ENCODE assay signal across 24 cellular contexts in the genomic region with DNA sequence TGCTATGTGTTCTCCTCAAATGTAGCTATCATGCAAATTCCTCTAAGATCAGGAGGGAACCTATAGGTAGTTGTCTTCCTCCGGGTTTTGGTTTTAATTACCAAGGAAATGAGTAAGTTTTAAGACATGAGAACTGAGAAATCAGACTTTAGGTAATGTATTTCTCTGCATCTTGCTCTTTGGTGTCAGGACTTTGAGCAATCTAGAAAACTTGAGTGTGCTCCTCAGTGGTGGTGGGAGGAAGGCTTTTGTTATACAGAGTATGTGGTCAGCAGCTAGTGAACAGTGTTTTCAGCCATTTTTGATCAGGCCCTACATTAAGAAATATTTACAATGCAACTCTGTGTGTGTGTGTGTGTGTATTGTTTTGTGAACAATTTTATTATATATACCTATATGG.
"Had no signal": no experiment of that assay in that cellular context is flagged by ENCODE, and none has a peak within 500 bp of the region (broad histone marks: within the 10 kb centered on the region; RNA-seq: fewer than 3 reads in every experiment).

No MANE protein-coding gene starts in this region.

- H3K36me3 Mint-ChIP-seq: stimulated activated effector memory CD8-positive, alpha-beta T cell treated with anti-CD3 and anti-CD28 coated beads, Interleukin-12 subunit alpha, Interleukin-12 subunit beta, amount 100 ng/mL, for 72 hours; stimulated activated memory B cell treated with anti-CD40 and anti-IgM and Interleukin-4, amounts not matched to agents 10 μg/mL and 1 μg/mL and 100 μg/mL, for 72 hours; stimulated activated naive B cell treated with anti-CD40 and anti-IgM and Interleukin-4, amounts not matched to agents 10 μg/mL and 1 μg/mL and 100 μg/mL, for 72 hours; type B pancreatic cell had no signal

- H3K4me3 Mint-ChIP-seq: stimulated activated effector memory CD8-positive, alpha-beta T cell treated with anti-CD3 and anti-CD28 coated beads, Interleukin-12 subunit alpha, Interleukin-12 subunit beta, amount 100 ng/mL, for 72 hours; stimulated activated memory B cell treated with anti-CD40 and anti-IgM and Interleukin-4, amounts not matched to agents 10 μg/mL and 1 μg/mL and 100 μg/mL, for 72 hours; stimulated activated naive B cell treated with anti-CD40 and anti-IgM and Interleukin-4, amounts not matched to agents 10 μg/mL and 1 μg/mL and 100 μg/mL, for 72 hours; stimulated activated naive CD8-positive, alpha-beta T cell treated with anti-CD3 and anti-CD28 coated beads, Interleukin-15, Interleukin-2, amounts not matched to agents 100 ng/mL and 50 ng/mL, for 24 hours; type B pancreatic cell had no signal

- H3K27me3 Mint-ChIP-seq: stimulated activated memory B cell treated with anti-CD40 and anti-IgM and Interleukin-4, amounts not matched to agents 10 μg/mL and 1 μg/mL and 100 μg/mL, for 72 hours; stimulated activated naive B cell treated with anti-CD40 and anti-IgM and Interleukin-4, amounts not matched to agents 10 μg/mL and 1 μg/mL and 100 μg/mL, for 72 hours; stimulated activated naive CD8-positive, alpha-beta T cell treated with anti-CD3 and anti-CD28 coated beads, Interleukin-15, Interleukin-2, amounts not matched to agents 100 ng/mL and 50 ng/mL, for 24 hours; type B pancreatic cell had no signal

- FAIRE-seq: urothelium cell line had no signal

- H3K27ac Mint-ChIP-seq: stimulated activated effector memory CD8-positive, alpha-beta T cell treated with anti-CD3 and anti-CD28 coated beads, Interleukin-12 subunit alpha, Interleukin-12 subunit beta, amount 100 ng/mL, for 72 hours; stimulated activated memory B cell treated with anti-CD40 and anti-IgM and Interleukin-4, amounts not matched to agents 10 μg/mL and 1 μg/mL and 100 μg/mL, for 72 hours; stimulated activated naive B cell treated with anti-CD40 and anti-IgM and Interleukin-4, amounts not matched to agents 10 μg/mL and 1 μg/mL and 100 μg/mL, for 72 hours; stimulated activated naive CD8-positive, alpha-beta T cell treated with anti-CD3 and anti-CD28 coated beads, Interleukin-15, Interleukin-2, amounts not matched to agents 100 ng/mL and 50 ng/mL, for 24 hours; type B pancreatic cell had no signal

- H3K9me3 Mint-ChIP-seq: stimulated activated effector memory CD8-positive, alpha-beta T cell treated with anti-CD3 and anti-CD28 coated beads, Interleukin-12 subunit alpha, Interleukin-12 subunit beta, amount 100 ng/mL, for 72 hours; stimulated activated memory B cell treated with anti-CD40 and anti-IgM and Interleukin-4, amounts not matched to agents 10 μg/mL and 1 μg/mL and 100 μg/mL, for 72 hours; stimulated activated naive B cell treated with anti-CD40 and anti-IgM and Interleukin-4, amounts not matched to agents 10 μg/mL and 1 μg/mL and 100 μg/mL, for 72 hours; stimulated activated naive CD8-positive, alpha-beta T cell treated with anti-CD3 and anti-CD28 coated beads, Interleukin-15, Interleukin-2, amounts not matched to agents 100 ng/mL and 50 ng/mL, for 24 hours; type B pancreatic cell had no signal

- DNase-seq: stimulated activated CD4-positive, alpha-beta T cell treated with anti-CD3 and anti-CD28 coated beads, Interleukin-2, amount 100 ng/mL, for 24 hours; stimulated activated CD4-positive, alpha-beta T cell treated with anti-CD3 and anti-CD28 coated beads, Interleukin-2, amount 100 ng/mL, for 48 hours; stimulated activated CD4-positive, alpha-beta T cell treated with anti-CD3 and anti-CD28 coated beads, Interleukin-4, amount 100 ng/mL, for 1 hour; stimulated activated CD4-positive, alpha-beta T cell treated with anti-CD3 and anti-CD28 coated beads, Interleukin-4, amount 100 ng/mL, for 24 hours; stimulated activated CD4-positive, alpha-beta T cell treated with anti-CD3 and anti-CD28 coated beads, Interleukin-4, amount 100 ng/mL, for 4 hours; stimulated activated CD8-positive, alpha-beta memory T cell treated with anti-CD3 and anti-CD28 coated beads, Interleukin-4, amount 100 ng/mL, for 48 hours; stimulated activated naive B cell treated with anti-CD40 and anti-IgM and Interleukin-4, amounts not matched to agents 10 μg/mL and 1 μg/mL and 100 μg/mL, for 72 hours; stimulated activated naive CD4-positive, alpha-beta T cell; stimulated activated naive CD4-positive, alpha-beta T cell treated with Interleukin-2 at 50 U/mL for 16 hours; stomach; substantia nigra; testis; thyroid gland; tibial artery; transverse colon; trophoblast cell; upper lobe of left lung; upper lobe of right lung; uterus had no signal

- ATAC-seq: stimulated activated effector memory CD8-positive, alpha-beta T cell treated with anti-CD3 and anti-CD28 coated beads, Interleukin-12 subunit alpha, Interleukin-12 subunit beta, amount 100 ng/mL, for 72 hours; stimulated activated memory B cell treated with anti-CD40 and anti-IgM and Interleukin-4, amounts not matched to agents 10 μg/mL and 1 μg/mL and 100 μg/mL, for 72 hours; stimulated activated naive B cell treated with anti-CD40 and anti-IgM and Interleukin-4, amounts not matched to agents 10 μg/mL and 1 μg/mL and 100 μg/mL, for 72 hours; upper lobe of right lung had no signal

- H3K4me1 Mint-ChIP-seq: stimulated activated effector memory CD8-positive, alpha-beta T cell treated with anti-CD3 and anti-CD28 coated beads, Interleukin-12 subunit alpha, Interleukin-12 subunit beta, amount 100 ng/mL, for 72 hours; stimulated activated memory B cell treated with anti-CD40 and anti-IgM and Interleukin-4, amounts not matched to agents 10 μg/mL and 1 μg/mL and 100 μg/mL, for 72 hours had no signal
